In the genomic region with DNA sequence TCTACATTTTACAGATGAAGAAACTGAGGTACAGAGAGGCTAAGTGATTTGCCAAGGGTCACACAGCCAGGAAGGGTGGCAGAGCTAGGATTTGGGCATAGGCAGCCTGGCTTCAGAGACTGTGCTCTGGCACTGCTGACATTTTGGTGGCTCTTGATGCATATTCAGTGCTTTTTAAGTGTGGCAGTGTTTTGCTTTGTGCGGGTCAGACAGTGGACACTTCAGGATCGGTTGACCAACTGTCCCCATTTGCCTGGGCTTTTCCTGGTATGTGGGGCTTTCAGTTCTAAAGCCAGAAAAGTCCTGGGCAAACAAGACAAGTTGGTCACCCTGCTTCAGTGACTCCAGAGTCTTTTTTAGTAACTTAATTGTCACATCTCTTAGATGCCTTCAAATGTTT, we compare ENCODE assay signal across 19 cellular contexts.
"Had no signal": no experiment of that assay in that cellular context is flagged by ENCODE, and none has a peak within 500 bp of the region (broad histone marks: within the 10 kb centered on the region; RNA-seq: fewer than 3 reads in every experiment).

No MANE protein-coding gene starts in this region.

- FAIRE-seq: urothelium cell line had no signal

- H3K9me3 ChIP-seq: testis, transverse colon had no signal

- H3K9me3 Mint-ChIP-seq: naive B cell; nephron progenitor cell; stimulated activated naive CD8-positive, alpha-beta T cell treated with anti-CD3 and anti-CD28 coated beads, Interleukin-15, Interleukin-2, amounts not matched to agents 100 ng/mL and 50 ng/mL, for 24 hours had no signal

- H3K4me3 Mint-ChIP-seq: nephron progenitor cell; stimulated activated naive CD8-positive, alpha-beta T cell treated with anti-CD3 and anti-CD28 coated beads, Interleukin-15, Interleukin-2, amounts not matched to agents 100 ng/mL and 50 ng/mL, for 24 hours had no signal

- H3K4me1 ChIP-seq: testis, transverse colon had no signal

- H3K4me2 ChIP-seq: smooth muscle cell had no signal

- H3K27me3 ChIP-seq: dorsolateral prefrontal cortex, testis, transverse colon had no signal

- ATAC-seq: left colon, left ventricle myocardium superior, right cardiac atrium had no signal

- H3K36me3 Mint-ChIP-seq: naive B cell had no signal

- H3K4me3 ChIP-seq: dorsolateral prefrontal cortex, lung, smooth muscle cell, testis, transverse colon had no signal

- H3K27ac ChIP-seq: dorsolateral prefrontal cortex, testis, transverse colon had no signal

- H3K27ac Mint-ChIP-seq: nephron progenitor cell; stimulated activated naive CD8-positive, alpha-beta T cell treated with anti-CD3 and anti-CD28 coated beads, Interleukin-15, Interleukin-2, amounts not matched to agents 100 ng/mL and 50 ng/mL, for 24 hours had no signal

- H3K27me3 Mint-ChIP-seq: naive B cell; stimulated activated naive CD8-positive, alpha-beta T cell treated with anti-CD3 and anti-CD28 coated beads, Interleukin-15, Interleukin-2, amounts not matched to agents 100 ng/mL and 50 ng/mL, for 24 hours had no signal

- H3K36me3 ChIP-seq: transverse colon had no signal

- DNase-seq: cortex of kidney; dorsolateral prefrontal cortex; effector CD8-positive, alpha-beta T cell; foreskin melanocyte; head of caudate nucleus; hippocampal formation; left colon; left ventricle myocardium superior; mesendoderm; naive B cell; nephron progenitor cell; right cardiac atrium; stimulated activated CD4-positive, alpha-beta T cell treated with anti-CD3 and anti-CD28 coated beads, Interleukin-2, amount 100 ng/mL, for 48 hours; testis; transverse colon had no signal
